9 cellular contexts compared by ENCODE assay signal in the genomic region with DNA sequence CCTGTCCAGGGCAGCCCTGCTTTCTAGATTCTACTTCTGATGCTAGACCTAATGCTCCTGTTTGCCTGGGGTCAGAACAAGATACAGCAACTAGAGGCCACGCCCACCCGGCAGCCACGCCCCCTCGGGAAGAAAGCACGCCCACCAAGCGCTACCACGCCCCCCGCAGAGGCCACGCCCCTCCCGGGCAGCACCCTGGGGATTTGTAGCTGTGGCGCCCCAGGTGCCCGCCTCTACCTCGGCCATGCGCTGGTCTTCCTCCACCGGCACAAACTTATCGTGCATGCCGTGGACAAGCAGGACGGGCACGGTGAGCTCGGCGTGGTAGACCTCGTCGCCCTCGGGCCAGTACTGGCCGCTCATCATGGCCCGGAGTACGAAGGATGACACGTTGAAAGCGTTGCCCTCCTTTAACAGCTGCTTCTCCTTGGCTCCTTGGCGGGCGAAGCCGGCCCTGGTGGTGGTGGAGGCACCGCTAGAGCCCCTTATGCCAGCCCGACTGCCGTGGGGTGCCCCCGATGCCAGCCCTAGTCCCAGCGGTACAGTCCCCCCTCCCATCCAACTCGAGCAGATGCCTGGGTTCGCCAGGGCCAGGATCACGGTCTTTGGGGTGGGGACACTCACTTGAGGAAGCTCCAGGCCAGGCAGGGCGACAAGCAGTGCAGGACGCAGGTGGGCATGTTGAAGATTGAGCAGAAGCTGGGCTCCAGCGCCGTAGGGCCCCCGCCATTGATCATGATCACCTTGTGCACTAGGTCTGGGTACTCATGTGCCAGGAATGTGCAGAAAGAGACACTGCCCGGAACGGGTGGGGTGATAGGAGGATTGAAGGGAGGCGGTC. TPM values are rescaled to one million over a fixed set of nuclear protein-coding genes. Genes with fewer than 3 reads are reported as not detected.
DNase-seq lines count a peak whose midpoint lies in the region; ATAC-seq and TF ChIP-seq lines count a peak whose summit lies in the region.
"Had no signal": no experiment of that assay in that cellular context is flagged by ENCODE, and none has a peak within 500 bp of the region (broad histone marks: within the 10 kb centered on the region; RNA-seq: fewer than 3 reads in every experiment).

No MANE protein-coding gene starts in this region.

- H3K27me3 ChIP-seq in testis (no peaks in the 10 kb centered on the region), esophagus squamous epithelium (peaks cover 0 to 2% (median 0%) of the 10 kb centered on the region in 4 donors)

- peak; percentile 63 for DNase-seq in natural killer cell treated with Interleukin-12 subunit alpha and Interleukin-12 subunit beta and Interleukin-15 and Interleukin-18, amount 100 ng/mL, for 72 hours (ENCODE audit: low spot score)
- DNase-seq in natural killer cell (no peak), erythroblast (lab: John Stamatoyannopoulos, UW) (peak; percentile 77 to 83), testis (peak; percentile 68), esophagus squamous epithelium (lab: John Stamatoyannopoulos, UW) (no peak), NCI-H1092 treated with DMSO at 0.1 percent for 48 hours (lab: John Stamatoyannopoulos, UW) (no peak), KG1 (lab: John Stamatoyannopoulos, UW) (no peak)

- H3K27ac Mint-ChIP-seq in natural killer cell treated with Interleukin-12 subunit alpha and Interleukin-12 subunit beta and Interleukin-15 and Interleukin-18, amount 100 ng/mL, for 72 hours: no peak overlapping the region
- no peak overlapping the region for H3K27ac Mint-ChIP-seq in natural killer cell
- H3K27ac Mint-ChIP-seq: stimulated activated naive CD8-positive, alpha-beta T cell treated with anti-CD3 and anti-CD28 coated beads, Interleukin-15, Interleukin-2, amounts not matched to agents 100 ng/mL and 50 ng/mL, for 24 hours had no signal

- H3K36me3 Mint-ChIP-seq in natural killer cell treated with Interleukin-12 subunit alpha and Interleukin-12 subunit beta and Interleukin-15 and Interleukin-18, amount 100 ng/mL, for 72 hours: no peaks in the 10 kb centered on the region
- no peaks in the 10 kb centered on the region for H3K36me3 Mint-ChIP-seq in natural killer cell

- no peak overlapping the region for H3K4me3 Mint-ChIP-seq in natural killer cell treated with Interleukin-12 subunit alpha and Interleukin-12 subunit beta and Interleukin-15 and Interleukin-18, amount 100 ng/mL, for 72 hours
- H3K4me3 Mint-ChIP-seq in natural killer cell: no peak overlapping the region
- H3K4me3 Mint-ChIP-seq: stimulated activated naive CD8-positive, alpha-beta T cell treated with anti-CD3 and anti-CD28 coated beads, Interleukin-15, Interleukin-2, amounts not matched to agents 100 ng/mL and 50 ng/mL, for 24 hours had no signal

- no peaks in the 10 kb centered on the region for H3K4me1 ChIP-seq in testis
- peaks cover 8 to 33% (median 8%) of the 10 kb centered on the region in 3 donors for H3K4me1 ChIP-seq in esophagus squamous epithelium

- 32 to 72% methylated on average over 17 to 48 of the region's 48 CpGs for WGBS in testis, 2 donors
- 67 to 93% methylated on average over 10 to 19 of the region's 48 CpGs for WGBS in esophagus squamous epithelium, 2 donors

- H3K4me1 Mint-ChIP-seq in natural killer cell treated with Interleukin-12 subunit alpha and Interleukin-12 subunit beta and Interleukin-15 and Interleukin-18, amount 100 ng/mL, for 72 hours (ENCODE audit: low read depth in 2 of 2): peaks cover 0 to 4% of the 10 kb centered on the region in 2 donors
- H3K4me1 Mint-ChIP-seq in natural killer cell: peaks cover 0 to 10% of the 10 kb centered on the region in 2 donors

- H3K36me3 ChIP-seq in testis (ENCODE audit: low read depth, missing control alignments): no peaks in the 10 kb centered on the region
- H3K36me3 ChIP-seq in esophagus squamous epithelium: peaks cover 0 to 18% (median 0%) of the 10 kb centered on the region in 3 donors

- no peaks in the 10 kb centered on the region for H3K9me3 Mint-ChIP-seq in natural killer cell treated with Interleukin-12 subunit alpha and Interleukin-12 subunit beta and Interleukin-15 and Interleukin-18, amount 100 ng/mL, for 72 hours
- no peaks in the 10 kb centered on the region for H3K9me3 Mint-ChIP-seq in natural killer cell
- H3K9me3 Mint-ChIP-seq: stimulated activated naive CD8-positive, alpha-beta T cell treated with anti-CD3 and anti-CD28 coated beads, Interleukin-15, Interleukin-2, amounts not matched to agents 100 ng/mL and 50 ng/mL, for 24 hours had no signal

- H3K4me3 ChIP-seq in testis: peak overlapping the region in 1 of 2 donors; percentile 23
- no peak overlapping the region for H3K4me3 ChIP-seq in esophagus squamous epithelium

- intact Hi-C loops in natural killer cell (cut with micrococcal nuclease) (loop anchor here (5.0 kb wide), 1 partner anchor 43 kb away; the partner anchor contains the start of gene GTPBP3), testis (cut with DNase I; ENCODE audit: low total_unique reads) (no loop called here), esophagus squamous epithelium (cut with DNase I) (loop anchor here (10.0 kb wide), 1 partner anchor 91 kb away; no protein-coding TSS in a partner anchor)

- TF ChIP-seq POLR2A in erythroblast (IDR thresholded peaks at IDR 0.05; ENCODE audit: low read length) (no peak), testis (IDR thresholded peaks at IDR 0.05) (no peak), esophagus squamous epithelium (IDR thresholded peaks at IDR 0.05) (no peak)

- no peaks in the 10 kb centered on the region for H3K27me3 Mint-ChIP-seq in natural killer cell treated with Interleukin-12 subunit alpha and Interleukin-12 subunit beta and Interleukin-15 and Interleukin-18, amount 100 ng/mL, for 72 hours
- H3K27me3 Mint-ChIP-seq in natural killer cell (ENCODE audit: low read depth in 2 of 2): no peaks in the 10 kb centered on the region
- H3K27me3 Mint-ChIP-seq: stimulated activated naive CD8-positive, alpha-beta T cell treated with anti-CD3 and anti-CD28 coated beads, Interleukin-15, Interleukin-2, amounts not matched to agents 100 ng/mL and 50 ng/mL, for 24 hours had no signal

- H3K27ac ChIP-seq in VCaP (peak overlapping the region; percentile 79; the same call in 1 of the 2 replicates), testis (no peak overlapping the region), esophagus squamous epithelium (peak overlapping the region in 1 of 4 donors; percentile 3)

- ATAC-seq in natural killer cell treated with Interleukin-12 subunit alpha and Interleukin-12 subunit beta and Interleukin-15 and Interleukin-18, amount 100 ng/mL, for 72 hours: no peak
- ATAC-seq in natural killer cell: no peak

- no peaks in the 10 kb centered on the region for H3K9me3 ChIP-seq in testis
- H3K9me3 ChIP-seq in esophagus squamous epithelium: no peaks in the 10 kb centered on the region

- TF ChIP-seq CTCF in natural killer cell (IDR thresholded peaks at IDR 0.05) (no peak), VCaP (conservative IDR thresholded peaks at IDR 0.05) (no peak), testis (IDR thresholded peaks at IDR 0.05) (no peak), esophagus squamous epithelium (IDR thresholded peaks at IDR 0.05) (no peak)

RNA-seq across cellular contexts. Expression of gene ABHD8, which starts 9.0 kb away (rescaled TPM):
- total RNA-seq in natural killer cell treated with Interleukin-12 subunit alpha and Interleukin-12 subunit beta and Interleukin-15 and Interleukin-18, amount 100 ng/mL, for 72 hours: 1 to 10 TPM; 6.5 to 6.8 TPM
- total RNA-seq in natural killer cell (1 to 10 TPM; 7.5 to 10.0 (median 9.7) TPM), testis (10 to 100 TPM; 27.1 to 49.1 TPM), esophagus squamous epithelium (1 to 10 TPM; 2.0 to 8.4 (median 5.2) TPM)
- 70.7 TPM for polyA plus RNA-seq in testis (ENCODE audit: insufficient read depth, low read depth, low replicate concordance)

RNA-seq across cellular contexts. Expression of gene MRPL34, which starts 11.4 kb away (rescaled TPM):
- total RNA-seq in natural killer cell treated with Interleukin-12 subunit alpha and Interleukin-12 subunit beta and Interleukin-15 and Interleukin-18, amount 100 ng/mL, for 72 hours: 100 to 1,000 TPM in 1 of 2 donors, 10 to 100 TPM in 1; 61.4 to 106 TPM
- 10 to 100 TPM; 26.9 to 40.8 (median 39.4) TPM for total RNA-seq in natural killer cell
- 100 to 1,000 TPM; 180 to 206 TPM for total RNA-seq in testis
- 126 TPM for polyA plus RNA-seq in testis (ENCODE audit: insufficient read depth, low read depth, low replicate concordance)
- total RNA-seq in esophagus squamous epithelium: 10 to 100 TPM; 91.1 to 97.2 (median 92.8) TPM

RNA-seq across cellular contexts. Expression of gene ANKLE1, which starts 12.6 kb away (rescaled TPM):
- 10 to 100 TPM in 1 of 2 donors, 1 to 10 TPM in 1; 2.0 to 34.6 TPM for total RNA-seq in natural killer cell treated with Interleukin-12 subunit alpha and Interleukin-12 subunit beta and Interleukin-15 and Interleukin-18, amount 100 ng/mL, for 72 hours
- 1 to 10 TPM; 1.3 to 3.6 (median 2.0) TPM for total RNA-seq in natural killer cell
- 1 to 10 TPM; 3.1 to 5.3 TPM for total RNA-seq in testis
- 0.45 TPM for polyA plus RNA-seq in testis (ENCODE audit: insufficient read depth, low read depth, low replicate concordance)
- under 1 TPM in 3 of 4 donors, not detected in 1; 0.12 to 0.57 (median 0.22) TPM for total RNA-seq in esophagus squamous epithelium

RNA-seq across cellular contexts. Expression of gene DDA1, which starts 15.1 kb away (rescaled TPM):
- 10 to 100 TPM; 57.7 to 68.3 TPM for total RNA-seq in natural killer cell treated with Interleukin-12 subunit alpha and Interleukin-12 subunit beta and Interleukin-15 and Interleukin-18, amount 100 ng/mL, for 72 hours
- total RNA-seq in natural killer cell: 10 to 100 TPM; 32.2 to 42.5 (median 37.7) TPM
- total RNA-seq in testis: 10 to 100 TPM; 46.4 to 55.5 TPM
- 123 TPM for polyA plus RNA-seq in testis (ENCODE audit: insufficient read depth, low read depth, low replicate concordance)
- 10 to 100 TPM; 16.4 to 29.0 (median 22.7) TPM for total RNA-seq in esophagus squamous epithelium

RNA-seq across cellular contexts. Expression of gene BABAM1, which starts 27.0 kb away (rescaled TPM):
- total RNA-seq in natural killer cell treated with Interleukin-12 subunit alpha and Interleukin-12 subunit beta and Interleukin-15 and Interleukin-18, amount 100 ng/mL, for 72 hours: 100 to 1,000 TPM in 1 of 2 donors, 10 to 100 TPM in 1; 90.1 to 143 TPM
- total RNA-seq in natural killer cell (100 to 1,000 TPM; 106 to 127 (median 106) TPM), testis (10 to 100 TPM; 93.2 to 95.4 TPM), esophagus squamous epithelium (10 to 100 TPM; 29.1 to 55.8 (median 53.1) TPM)
- 110 TPM for polyA plus RNA-seq in testis (ENCODE audit: insufficient read depth, low read depth, low replicate concordance)

Comparison
In these comparisons a context has a peak if more than half of its experiments do, and no peak if none do; other contexts are left out.
1. DNase-seq: peak in natural killer cell treated with Interleukin-12 subunit alpha and Interleukin-12 subunit beta and Interleukin-15 and Interleukin-18, amount 100 ng/mL, for 72 hours (single experiment), erythroblast (2 of 2) and testis (single experiment); none in natural killer cell (single experiment), esophagus squamous epithelium (single experiment), NCI-H1092 treated with DMSO at 0.1 percent for 48 hours (single experiment) and KG1 (single experiment).